21 cellular contexts compared by ENCODE assay signal in the genomic region with DNA sequence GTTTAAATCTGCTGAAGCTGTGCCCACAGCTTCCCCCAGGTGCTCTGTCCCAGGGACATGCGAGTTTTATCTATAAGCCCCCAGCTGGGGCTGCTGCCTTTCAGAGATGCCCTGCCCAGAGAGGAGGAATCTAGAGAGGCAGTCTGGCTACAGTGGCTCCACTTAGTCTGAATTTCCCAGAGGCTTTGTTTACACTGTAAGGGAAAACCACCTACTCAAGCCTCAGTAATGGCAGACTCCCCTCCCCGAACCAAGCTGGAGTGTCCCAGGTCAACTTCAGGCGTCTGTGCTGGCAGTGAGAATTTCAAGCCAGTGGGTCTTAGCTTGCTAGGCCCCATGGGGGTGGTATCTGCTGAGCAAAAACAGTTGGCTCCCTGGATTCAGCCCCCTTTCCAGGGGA.
A peak's percentile ranks its signal among the peaks of the same experiment; 100 is the strongest.
DNase-seq lines count a peak whose midpoint lies in the region; TF ChIP-seq lines count a peak whose summit lies in the region.
"Had no signal": no experiment of that assay in that cellular context is flagged by ENCODE, and none has a peak within 500 bp of the region (broad histone marks: within the 10 kb centered on the region; RNA-seq: fewer than 3 reads in every experiment).

No MANE protein-coding gene starts in this region.

- H4K20me1 ChIP-seq in H9 (ENCODE audit: control insufficient read depth, insufficient read depth, insufficient read length), result no peaks in the 10 kb centered on the region

- no peak overlapping the region for H3K14ac ChIP-seq in H9 (ENCODE audit: insufficient read depth, low read length)

- peaks cover 7 to 12% of the 10 kb centered on the region in 2 experiments for H3K4me1 Mint-ChIP-seq in H9

- no peaks in the 10 kb centered on the region for H3K27me3 ChIP-seq in H9 (ENCODE audit: insufficient read depth, low read length)

- DNase-seq in NCI-H2227 (lab: John Stamatoyannopoulos, UW; ENCODE audit: unreplicated experiment), result peak; percentile 7
- no peak for DNase-seq in NCI-H2227 treated with DMSO at 0.1 percent for 48 hours (lab: John Stamatoyannopoulos, UW)
- peak; percentile 45 for DNase-seq in NCI-H1092 treated with DMSO at 0.1 percent for 48 hours (lab: John Stamatoyannopoulos, UW)
- peak; percentile 31 for DNase-seq in NCI-H510A (lab: John Stamatoyannopoulos, UW)
- peak; percentile 51 for DNase-seq in left kidney (ENCODE audit: low read depth, low spot score)
- no peak for DNase-seq in anterior cingulate cortex (lab: John Stamatoyannopoulos, UW)
- no peak for DNase-seq in GM19240 (ENCODE audit: insufficient read length, low spot score)
- DNase-seq in H9, result no peak
- DNase-seq: 8988T; AML-193; C1 segment of cervical spinal cord; CD8-positive, alpha-beta T cell; DMS79 treated with DMSO at 0.1 percent for 48 hours; GOT3; KG1; NCI-H1105; NCI-H1694 treated with DMSO at 0.1 percent for 48 hours; NCI-H2171; NCI-H524 had no signal

- H3K18ac ChIP-seq in H9 (ENCODE audit: insufficient read length, low read depth, low read length), result no peak overlapping the region

- peaks cover 0 to 19% (median 0%) of the 10 kb centered on the region in 3 experiments; a peak in 4 of 7 replicates for H3K36me3 Mint-ChIP-seq in H9 (ENCODE audit: insufficient read depth in 1 of 3, low read depth in 3 of 3)
- H3K36me3 Mint-ChIP-seq: CD8-positive, alpha-beta T cell had no signal

- H3K27ac ChIP-seq in H9 (ENCODE audit: insufficient read length, low read depth, low read length), result no peak overlapping the region
- H3K27ac ChIP-seq: RWPE1 had no signal

- H3K4me2 ChIP-seq in H9 (ENCODE audit: insufficient read depth, insufficient read length, low read length), result no peak overlapping the region

- H4K8ac ChIP-seq in H9 (replicated peaks; ENCODE audit: insufficient read length, low read depth, low read length), result no peak overlapping the region

- no peak overlapping the region for H2BK5ac ChIP-seq in H9 (ENCODE audit: insufficient read length, low read length)

- WGBS in H9 (ENCODE audit: extremely low coverage, insufficient read length, low lambda C conversion rate), result no CpG with 5 or more reads among the region's 3 CpGs

- H4K5ac ChIP-seq in H9 (ENCODE audit: insufficient read length, low read depth, low read length), result no peak overlapping the region

- H2BK20ac ChIP-seq in H9 (ENCODE audit: low read depth, low read length, poor library complexity, severe bottlenecking), result no peak overlapping the region

- no peak overlapping the region for H3T11ph ChIP-seq in H9 (ENCODE audit: low read length)

- no peak overlapping the region for H2AFZ ChIP-seq in H9 (ENCODE audit: low read length)

- H2AK5ac ChIP-seq in H9 (ENCODE audit: insufficient read length, low read length), result no peak overlapping the region

- no peak overlapping the region for H2BK120ac ChIP-seq in H9 (ENCODE audit: low read depth, low read length, poor library complexity, severe bottlenecking)

- no peaks in the 10 kb centered on the region for H3K9me3 ChIP-seq in H9 (ENCODE audit: control insufficient read depth, low read depth, low read length)

- no peak overlapping the region for H4K91ac ChIP-seq in H9 (ENCODE audit: insufficient read length, low read depth, low read length)

- H3K56ac ChIP-seq in H9 (ENCODE audit: insufficient read length, low read depth, low read length), result no peak overlapping the region

- H3K4ac ChIP-seq in H9 (ENCODE audit: low read depth, low read length), result no peak overlapping the region

- no peak overlapping the region for H2BK15ac ChIP-seq in H9 (ENCODE audit: low read depth, low read length)

- H3K4me3 Mint-ChIP-seq in H9, result no peak overlapping the region
- H3K4me3 Mint-ChIP-seq: CD8-positive, alpha-beta T cell; T-helper 2 cell treated with Interferon-gamma antibody and Interleukin-4, amounts not matched to agents 5 μg/mL and 100 μg/mL, for 36 hours had no signal

- no peaks in the 10 kb centered on the region for H3K27me3 Mint-ChIP-seq in H9 (ENCODE audit: low read depth)

- no peaks in the 10 kb centered on the region for H3K4me1 ChIP-seq in H9 (ENCODE audit: insufficient read depth, low read length)

- no peak overlapping the region for H3K27ac Mint-ChIP-seq in H9
- H3K27ac Mint-ChIP-seq: CD8-positive, alpha-beta T cell; T-helper 2 cell treated with Interferon-gamma antibody and Interleukin-4, amounts not matched to agents 5 μg/mL and 100 μg/mL, for 36 hours had no signal

- H3K23me2 ChIP-seq in H9 (ENCODE audit: insufficient read length, low read depth, low read length, poor library complexity, severe bottlenecking), result no peaks in the 10 kb centered on the region

- H3K23ac ChIP-seq in H9 (ENCODE audit: insufficient read length, low read depth, low read length), result no peak overlapping the region

- no peak overlapping the region for H2BK12ac ChIP-seq in H9 (ENCODE audit: insufficient read length, low read depth, low read length)

- H3K79me1 ChIP-seq in H9 (ENCODE audit: insufficient read depth, low read depth, low read length, poor library complexity, severe bottlenecking), result no peaks in the 10 kb centered on the region

- H3K9me3 Mint-ChIP-seq in H9, result peaks cover 3 to 12% of the 10 kb centered on the region in 2 experiments; a peak in 4 of 5 replicates

- no peak overlapping the region for H3K9ac ChIP-seq in H9 (ENCODE audit: extremely low read depth, insufficient read length, low read length)

- no peaks in the 10 kb centered on the region for H3K79me2 ChIP-seq in H9 (ENCODE audit: insufficient read depth, low read length)

- no peak for TF ChIP-seq CTCF in H9 (conservative IDR thresholded peaks at IDR 0.05)

Comparison
In these comparisons a context has a peak if more than half of its experiments do, and no peak if none do; other contexts are left out.
1. DNase-seq: peak in NCI-H2227 (single experiment), NCI-H1092 treated with DMSO at 0.1 percent for 48 hours (single experiment), NCI-H510A (single experiment) and left kidney (single experiment); none in NCI-H2227 treated with DMSO at 0.1 percent for 48 hours (single experiment), anterior cingulate cortex (0 of 58), GM19240 (single experiment) and H9 (single experiment).